11 cellular contexts compared by ENCODE assay signal in the genomic region with DNA sequence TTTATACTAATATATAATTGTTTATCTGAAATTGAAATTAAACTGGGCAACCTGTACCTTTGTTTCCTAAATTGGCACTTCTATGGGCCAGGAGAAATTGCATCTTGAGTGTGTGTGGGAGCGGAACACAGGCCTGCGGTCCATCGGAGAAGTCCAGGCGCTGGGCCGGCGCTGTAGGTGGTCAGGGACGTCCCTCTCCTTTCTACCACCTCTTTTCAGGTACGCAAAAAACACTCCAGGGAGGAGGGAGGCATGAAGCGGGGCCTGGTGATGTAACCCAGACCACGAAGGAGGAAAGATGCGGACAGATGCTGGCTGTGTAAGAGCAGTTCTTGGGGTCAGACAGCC. TPM values are rescaled to one million over a fixed set of nuclear protein-coding genes. Genes with fewer than 3 reads are reported as not detected.
A peak's percentile ranks its signal among the peaks of the same experiment; 100 is the strongest.
DNase-seq lines count a peak whose midpoint lies in the region; ATAC-seq and TF ChIP-seq lines count a peak whose summit lies in the region.
"Had no signal": no experiment of that assay in that cellular context is flagged by ENCODE, and none has a peak within 500 bp of the region (broad histone marks: within the 10 kb centered on the region; RNA-seq: fewer than 3 reads in every experiment).

No MANE protein-coding gene starts in this region.

- no peaks in the 10 kb centered on the region for H3K79me2 ChIP-seq in trophoblast cell (ENCODE audit: control insufficient read depth, insufficient read depth, low read length, poor library complexity)

- H3K14ac ChIP-seq in trophoblast cell (ENCODE audit: low read length), result no peak overlapping the region

- no peak overlapping the region for H3K23ac ChIP-seq in trophoblast cell (ENCODE audit: low read length)

- H3K36me3 Mint-ChIP-seq in WTC11, result no peaks in the 10 kb centered on the region

- H2AFZ ChIP-seq in trophoblast cell (ENCODE audit: insufficient read depth, low read length, poor library complexity), result no peak overlapping the region

- peaks cover 3% of the 10 kb centered on the region for H3K9me3 ChIP-seq in trophoblast cell (ENCODE audit: insufficient read depth, low read depth, low read length)
- H3K9me3 ChIP-seq: psoas muscle had no signal

- peaks cover 61% of the 10 kb centered on the region for H3K27me3 Mint-ChIP-seq in WTC11 (ENCODE audit: low read depth)

- H3K4ac ChIP-seq in trophoblast cell (ENCODE audit: low read depth, low read length), result no peak overlapping the region

- TF ChIP-seq CTCF in WTC11 (IDR thresholded peaks at IDR 0.05), result no peak

- no peak overlapping the region for H2BK120ac ChIP-seq in trophoblast cell (ENCODE audit: insufficient read depth, low read length, poor library complexity)

- H3K9ac ChIP-seq in trophoblast cell (ENCODE audit: low read length), result no peak overlapping the region

- CTCF ChIA-PET in WTC11 (lab: Charles Lee), result interaction anchor here (1.9 to 2.5 kb wide), 2 partner anchors 27 to 167 kb away, joined by 6 to 8 read pairs; partner anchors contain the start of gene ELMOD2

- no peak overlapping the region for H3K27ac ChIP-seq in trophoblast cell (ENCODE audit: low read depth, low read length)
- H3K27ac ChIP-seq: psoas muscle had no signal

- H2BK12ac ChIP-seq in trophoblast cell (ENCODE audit: low read length), result no peak overlapping the region

- POLR2A ChIA-PET in WTC11 (lab: Charles Lee), result interaction anchor here (2.0 kb wide), 1 partner anchor 124 kb away, joined by 7 read pairs; the partner anchor contains the start of gene SCOC

- peaks cover 0 to 8% of the 10 kb centered on the region in 2 experiments for H3K4me1 ChIP-seq in trophoblast cell (ENCODE audit: control insufficient read depth in 1 of 2, insufficient read depth in 2 of 2, low read length in 2 of 2)
- H3K4me1 ChIP-seq: psoas muscle had no signal

- peak overlapping the region; percentile 79 for H3K4me3 Mint-ChIP-seq in WTC11

- no peaks in the 10 kb centered on the region for H3K9me3 Mint-ChIP-seq in WTC11

- no peak overlapping the region for H3K18ac ChIP-seq in trophoblast cell (ENCODE audit: low read length)

- H3K4me2 ChIP-seq in trophoblast cell (ENCODE audit: low read length), result peak overlapping the region; percentile 68

- peaks cover 47% of the 10 kb centered on the region for H3K27me3 ChIP-seq in H7 (ENCODE audit: control insufficient read depth, insufficient read depth, low read length)
- H3K27me3 ChIP-seq in trophoblast cell (ENCODE audit: insufficient read depth, low read length), result peaks cover 24% of the 10 kb centered on the region

- no peak for DNase-seq in H7
- peak; percentile 24 for DNase-seq in WTC11 (ENCODE audit: low spot score)
- DNase-seq in trophoblast cell, result no peak
- DNase-seq in OCI-M2 (lab: John Stamatoyannopoulos, UW; ENCODE audit: unreplicated experiment), result no peak
- DNase-seq: NCI-H2171 treated with DMSO at 0.1 percent for 48 hours, psoas muscle had no signal

- H4K12ac ChIP-seq in trophoblast cell (ENCODE audit: low read depth, low read length), result no peak overlapping the region

- H3K27ac Mint-ChIP-seq in WTC11, result no peak overlapping the region

- peak overlapping the region; percentile 35 for H3K4me3 ChIP-seq in H7 (ENCODE audit: insufficient read depth, low read depth, low read length)
- H3K4me3 ChIP-seq in iPS-11a (ENCODE audit: low read depth, low read length), result peak overlapping the region; percentile 35
- no peak overlapping the region for H3K4me3 ChIP-seq in trophoblast cell (ENCODE audit: low read depth, low read length)

- H2BK5ac ChIP-seq in trophoblast cell (ENCODE audit: low read depth, low read length, poor library complexity), result no peak overlapping the region

- H2AK5ac ChIP-seq in trophoblast cell (ENCODE audit: low read length), result no peak overlapping the region

- no peak overlapping the region for H4K8ac ChIP-seq in trophoblast cell (ENCODE audit: low read depth, low read length)

- H3K36me3 ChIP-seq in H7 (replicated peaks; ENCODE audit: control insufficient read depth, insufficient read depth, low read length) (no peaks in the 10 kb centered on the region), trophoblast cell (ENCODE audit: control insufficient read depth in 1 of 2, insufficient read depth in 2 of 2, low read length in 2 of 2) (no peaks in the 10 kb centered on the region)

- peak; percentile 46 for ATAC-seq in WTC11
- ATAC-seq in HG02763 (IDR thresholded peaks at IDR 0.05; ENCODE audit: unreplicated experiment), result no peak
- ATAC-seq in GM21529 (IDR thresholded peaks at IDR 0.05; ENCODE audit: unreplicated experiment), result no peak
- ATAC-seq: psoas muscle had no signal

- WGBS in trophoblast cell (ENCODE audit: extremely low coverage, insufficient coverage, insufficient read length), result no CpG with 5 or more reads among the region's 11 CpGs

- 0 out of 2 replicates have a peak, but pooled peaks cover 3% of the 10 kb centered on the region for H3K4me1 Mint-ChIP-seq in WTC11

- no peaks in the 10 kb centered on the region for H3K79me1 ChIP-seq in trophoblast cell (ENCODE audit: low read length)

- no peak overlapping the region for H4K91ac ChIP-seq in trophoblast cell (ENCODE audit: low read depth, low read length)

TF ChIP-seq in WTC11, 78 proteins besides CTCF, POLR2A, EP300 and RAD21 (continues in another document):
- TF ChIP-seq, protein P1, sequence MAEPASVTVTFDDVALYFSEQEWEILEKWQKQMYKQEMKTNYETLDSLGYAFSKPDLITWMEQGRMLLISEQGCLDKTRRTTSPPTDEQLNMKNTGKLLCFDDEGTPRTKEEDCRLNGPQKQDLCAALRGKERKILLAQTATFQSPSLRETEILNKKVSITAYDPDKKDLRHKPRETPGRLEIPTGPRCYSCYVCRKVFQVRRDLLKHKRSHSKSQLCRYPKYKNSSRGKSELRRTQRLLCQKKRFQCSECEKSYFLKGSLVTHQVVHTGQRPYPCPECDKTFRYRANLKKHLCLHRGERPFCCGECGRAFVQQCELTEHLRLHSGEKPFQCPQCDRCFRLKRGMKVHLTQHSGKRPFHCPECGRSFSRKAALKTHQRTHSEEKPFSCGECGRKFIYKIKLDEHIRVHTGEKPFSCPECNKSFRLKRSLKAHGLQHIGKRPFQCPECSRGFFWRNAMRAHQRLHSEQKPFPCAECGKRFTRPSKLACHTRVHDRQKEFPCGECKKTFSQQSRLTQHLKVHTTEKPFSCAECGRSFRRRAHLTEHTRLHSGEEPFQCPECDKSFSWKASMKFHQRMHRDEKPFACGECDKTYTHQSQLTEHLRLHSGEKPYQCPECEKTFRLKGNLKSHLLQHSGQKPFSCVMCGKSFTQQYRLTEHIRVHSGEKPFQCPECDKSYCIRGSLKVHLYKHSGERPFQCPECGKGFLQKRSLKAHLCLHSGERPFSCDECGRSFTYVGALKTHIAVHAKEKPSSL (CRISPR knock-in tag; conservative IDR thresholded peaks at IDR 0.05), result no peak
- no peak for TF ChIP-seq GABPB1 (CRISPR knock-in tag; IDR thresholded peaks at IDR 0.05)
- TF ChIP-seq ZNF317 (CRISPR knock-in tag; IDR thresholded peaks at IDR 0.05; ENCODE audit: borderline replicate concordance, low read depth), result no peak
- no peak for TF ChIP-seq MYBL2 (CRISPR knock-in tag; IDR thresholded peaks at IDR 0.05)
- no peak for TF ChIP-seq USF1 (CRISPR knock-in tag; IDR thresholded peaks at IDR 0.05)
- no peak for TF ChIP-seq AFF4 (CRISPR knock-in tag; IDR thresholded peaks at IDR 0.05; ENCODE audit: borderline replicate concordance)
- no peak for TF ChIP-seq MXD4 (CRISPR knock-in tag; IDR thresholded peaks at IDR 0.05; ENCODE audit: borderline replicate concordance)
- no peak for TF ChIP-seq FOXJ3 (CRISPR knock-in tag; IDR thresholded peaks at IDR 0.05; ENCODE audit: borderline replicate concordance)
- no peak for TF ChIP-seq TEAD1 (CRISPR knock-in tag; IDR thresholded peaks at IDR 0.05)

RNA-seq across cellular contexts. Expression of gene MGAT4D, which starts 0.7 kb away (rescaled TPM):
- not detected in 2 replicates for total RNA-seq in H7 (2014; rRNA removed; shearing (Covaris generic))
- total RNA-seq in WTC11 (2021), result not detected in 3 replicates
- not detected in 2 replicates for polyA plus RNA-seq in trophoblast cell (2013)
- total RNA-seq: endothelial cell of umbilical vein, psoas muscle, urinary bladder had no signal
- polyA plus RNA-seq: endothelial cell of umbilical vein, psoas muscle, urinary bladder had no signal

RNA-seq across cellular contexts. Expression of gene ELMOD2, which starts 26.6 kb away (rescaled TPM):
- total RNA-seq in H7 (2014; rRNA removed; shearing (Covaris generic)), result 24.8 and 27.1 TPM in 2 replicates
- total RNA-seq in WTC11 (2021), result 27.4 to 33.6 TPM (median 30.5 TPM) in 3 replicates
- 21.0 and 22.1 TPM in 2 replicates for polyA plus RNA-seq in trophoblast cell (2013)
